ENCODE assay signal across 8 cellular contexts in the genomic region with DNA sequence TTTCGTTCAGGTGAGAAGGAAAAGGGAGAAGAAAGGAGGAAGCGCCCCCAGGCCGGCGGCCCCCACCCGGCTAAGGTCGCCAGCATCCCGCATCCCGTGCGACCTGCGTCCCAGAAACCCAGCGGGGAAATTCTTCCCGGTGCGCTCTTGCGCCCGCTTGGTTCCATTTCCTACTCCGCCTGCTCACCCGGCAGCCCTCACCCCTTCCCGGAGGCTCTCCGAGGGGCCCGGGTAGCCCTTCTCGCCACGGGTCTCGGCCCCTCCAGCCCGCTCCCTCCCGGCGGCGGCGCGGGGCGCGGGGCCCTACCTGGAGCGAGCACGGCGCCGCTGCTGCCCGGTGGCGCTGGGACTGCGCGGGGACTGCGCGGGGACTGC. TPM values are rescaled to one million over a fixed set of nuclear protein-coding genes. Genes with fewer than 3 reads are reported as not detected.
DNase-seq lines count a peak whose midpoint lies in the region; ATAC-seq, FAIRE-seq and TF ChIP-seq lines count a peak whose summit lies in the region.

Gene PRKCQ, minus strand, starts transcription at position 373 of the 375 bp plus-strand sequence. CDS start 65,141 bp downstream, outside the sequence.

- 0 out of 2 replicates have a peak, but pooled peaks cover 8% of the 10 kb centered on the region for H4K20me1 ChIP-seq in GM23338 (replicated peaks; ENCODE audit: insufficient read depth)
- H4K20me1 ChIP-seq in OCI-LY7 (ENCODE audit: insufficient read depth, low read length): no peaks in the 10 kb centered on the region
- no peaks in the 10 kb centered on the region for H4K20me1 ChIP-seq in H1 (replicated peaks in 1 of 2; ENCODE audit: control insufficient read depth in 1 of 2, insufficient read depth in 2 of 2, low read length in 2 of 2)

- H3F3A ChIP-seq in GM23338 (replicated peaks; ENCODE audit: low read depth): peaks cover 6% of the 10 kb centered on the region; the same call in 1 of the 2 replicates

- H3K4me1 ChIP-seq in GM23338 (ENCODE audit: insufficient read depth): peaks cover 22% of the 10 kb centered on the region
- peaks cover 27% of the 10 kb centered on the region for H3K4me1 ChIP-seq in OCI-LY7 (ENCODE audit: insufficient read depth, low read length, poor library complexity, severe bottlenecking)
- H3K4me1 ChIP-seq in H1 (replicated peaks in 1 of 4; ENCODE audit: control insufficient read depth in 3 of 4, insufficient read depth in 4 of 4, low read length in 3 of 4): peaks cover 2 to 9% (median 8%) of the 10 kb centered on the region in 4 experiments; a peak in 6 of 7 replicates

- TF ChIP-seq POLR2A in H1 (IDR thresholded peaks at IDR 0.05; ENCODE audit: control extremely low read depth in 1 of 2, low read depth in 2 of 2, low read length in 2 of 2): no peak

- H4K91ac ChIP-seq in H1 (replicated peaks; ENCODE audit: insufficient read length, low read length): peak within 1 kb of the TSS; percentile 76

- H2BK120ac ChIP-seq in H1 (replicated peaks; ENCODE audit: low read depth, low read length): peak within 1 kb of the TSS; percentile 66

- 0 out of 2 replicates have a peak, but pooled peaks cover 2% of the 10 kb centered on the region for H3K79me1 ChIP-seq in H1 (ENCODE audit: low read depth, low read length)

- WGBS in H1 (ENCODE audit: extremely low coverage in 1 of 2, insufficient coverage in 1 of 2, insufficient read length in 1 of 2, insufficient replicate concordance in 2 of 2, low coverage in 1 of 2, low lambda C conversion rate in 2 of 2, missing lambda C conversion rate in 1 of 2), 2 experiments: 1% methylated on average over 25 of the region's 41 CpGs; no CpG with 5 or more reads in 1 of the 2 experiments

- H3K27me3 ChIP-seq in GM23338 (ENCODE audit: insufficient read depth): no peaks in the 10 kb centered on the region
- peaks cover 0 to 5% (median 2%) of the 10 kb centered on the region in 4 experiments; a peak in 4 of 7 replicates for H3K27me3 ChIP-seq in H1 (replicated peaks in 1 of 4; ENCODE audit: control insufficient read depth in 3 of 4, extremely low read depth in 1 of 4, insufficient read depth in 3 of 4, low read length in 3 of 4)

- H3K9me2 ChIP-seq in GM23338 (ENCODE audit: insufficient read depth): no peaks in the 10 kb centered on the region
- H3K9me2 ChIP-seq in OCI-LY7 (ENCODE audit: insufficient read depth, low read length): no peaks in the 10 kb centered on the region

- H3K79me2 ChIP-seq in GM23338 (replicated peaks; ENCODE audit: insufficient read depth): peaks cover 62% of the 10 kb centered on the region
- H3K79me2 ChIP-seq in OCI-LY7 (ENCODE audit: insufficient read depth, low read depth, low read length): peaks cover 6% of the 10 kb centered on the region; the same call in 1 of the 2 replicates
- peaks cover 3 to 41% of the 10 kb centered on the region in 2 experiments; a peak in 3 of 4 replicates for H3K79me2 ChIP-seq in H1 (ENCODE audit: control insufficient read depth in 1 of 2, insufficient read depth in 2 of 2, low read length in 2 of 2)

- DNase-seq in ELR (ENCODE audit: low read depth) (peak; percentile 48), GM23338 (ENCODE audit: low spot score) (peak; percentile 61), OCI-LY7 (ENCODE audit: low spot score) (no peak), H1 (ENCODE audit: low read depth in 1 of 2, low spot score in 2 of 2) (no peak), natural killer cell (no peak), NCI-H187 treated with DMSO at 0.1 percent for 48 hours (lab: John Stamatoyannopoulos, UW) (no peak), SIG-M5 (lab: John Stamatoyannopoulos, UW) (no peak)
- no peak for DNase-seq in activated CD4-positive, alpha-beta T cell treated with anti-CD3 and anti-CD28 coated beads, Interleukin-2, amount 50 U/mL, for 4 hours

- H3K9me3 Mint-ChIP-seq in GM23338 (no peaks in the 10 kb centered on the region; the same call in 2 of the 3 replicates), natural killer cell (no peaks in the 10 kb centered on the region)

- no peak within 1 kb of the TSS for H2BK20ac ChIP-seq in H1 (ENCODE audit: low read length)

- H3K23ac ChIP-seq in H1 (ENCODE audit: insufficient read length): no peak within 1 kb of the TSS

- peak within 1 kb of the TSS; percentile 92 for H3K4me2 ChIP-seq in GM23338
- H3K4me2 ChIP-seq in OCI-LY7 (ENCODE audit: low read length): peak within 1 kb of the TSS; percentile 86
- peak within 1 kb of the TSS; percentile 91 to 97 for H3K4me2 ChIP-seq in H1 (ENCODE audit: insufficient read depth in 1 of 2, low read depth in 2 of 2, low read length in 2 of 2)

- POLR2A ChIA-PET in OCI-LY7 (lab: Charles Lee): no interaction called here
- POLR2A ChIA-PET in H1 (lab: Charles Lee; ENCODE audit: partially characterized antibody): no interaction called here

- H3K27ac ChIP-seq in GM23338 (ENCODE audit: low read depth) (peak within 1 kb of the TSS; percentile 73), OCI-LY7 (ENCODE audit: low read depth, low read length, poor library complexity, severe bottlenecking) (peak within 1 kb of the TSS; percentile 47), H1 (ENCODE audit: low read depth, low read length) (peak within 1 kb of the TSS; percentile 60; the same call in 1 of the 2 replicates)

- FAIRE-seq in H1 (lab: Jason Lieb, UNC): no peak

- peak within 1 kb of the TSS; percentile 74 to 82 (median 77) for H3K9ac ChIP-seq in H1 (replicated peaks in 1 of 4; ENCODE audit: extremely low read depth in 1 of 4, low read depth in 3 of 4, low read length in 3 of 4)

- H3K4me3 ChIP-seq in GM23338 (peak within 1 kb of the TSS; percentile 76), OCI-LY7 (ENCODE audit: low read depth, low read length, poor library complexity, severe bottlenecking) (peak within 1 kb of the TSS; percentile 71), H1 (ENCODE audit: extremely low read depth in 1 of 4, insufficient read depth in 2 of 4, low read depth in 3 of 4, low read length in 4 of 4) (peak within 1 kb of the TSS; percentile 54 to 76 (median 72))

- H3K27ac Mint-ChIP-seq in GM23338 (peak within 1 kb of the TSS; percentile 85), natural killer cell (peak within 1 kb of the TSS; percentile 85 to 92)

- H3K56ac ChIP-seq in H1 (replicated peaks; ENCODE audit: insufficient read length, low read depth, low read length): no peak within 1 kb of the TSS

- H3K9me3 ChIP-seq in OCI-LY7 (ENCODE audit: low read length) (no peaks in the 10 kb centered on the region), H1 (ENCODE audit: insufficient read depth in 2 of 2, low read depth in 1 of 2, low read length in 1 of 2) (no peaks in the 10 kb centered on the region)

- H3K14ac ChIP-seq in H1 (ENCODE audit: insufficient read length): no peak within 1 kb of the TSS

- peak within 1 kb of the TSS; percentile 34 for H4K5ac ChIP-seq in H1 (ENCODE audit: insufficient read length, low read depth, low read length)

- no TSS peak for BruUV-seq in OCI-LY7 (replicated peaks; lab: Mats Ljungman, UMichigan)

- ATAC-seq in GM23338 (no peak), natural killer cell (no peak)

- H3K4me1 Mint-ChIP-seq in GM23338 (peaks cover 33% of the 10 kb centered on the region), natural killer cell (peaks cover 79 to 90% of the 10 kb centered on the region in 2 donors)

- H2BK15ac ChIP-seq in H1 (ENCODE audit: low read length): peak within 1 kb of the TSS; percentile 73; the same call in 1 of the 2 replicates

- peaks cover 8% of the 10 kb centered on the region for H3K27me3 Mint-ChIP-seq in GM23338 (ENCODE audit: insufficient read depth, low read depth, poor library complexity)
- no peaks in the 10 kb centered on the region for H3K27me3 Mint-ChIP-seq in natural killer cell (ENCODE audit: low read depth in 2 of 2)

- peak within 1 kb of the TSS; percentile 32; the same call in 1 of the 2 replicates for H2BK12ac ChIP-seq in H1 (ENCODE audit: low read depth, low read length)

- peaks cover 12% of the 10 kb centered on the region; the same call in 1 of the 2 replicates for H3K23me2 ChIP-seq in H1 (ENCODE audit: low read depth, low read length)

- peak within 1 kb of the TSS; percentile 91 for H3K18ac ChIP-seq in H1 (ENCODE audit: extremely low read depth, low read length)

- H3K36me3 ChIP-seq in GM23338 (ENCODE audit: insufficient read depth) (peaks cover 25% of the 10 kb centered on the region), OCI-LY7 (ENCODE audit: insufficient read depth, low read length) (peaks cover 20% of the 10 kb centered on the region), H1 (ENCODE audit: control insufficient read depth in 2 of 4, insufficient read depth in 4 of 4, low read length in 3 of 4) (peaks cover 2 to 23% (median 4%) of the 10 kb centered on the region in 4 experiments; a peak in 3 of 8 replicates)

- intact Hi-C loops in OCI-LY7 (cut with micrococcal nuclease; ENCODE audit: unreplicated experiment): loop anchor here (2.0 kb wide), 1 partner anchor 99 kb away; no protein-coding TSS in a partner anchor
- intact Hi-C loops in natural killer cell (cut with micrococcal nuclease): loop anchor here (1.0 to 5.0 kb wide), 4 partner anchors 17 to 107 kb away; no protein-coding TSS in a partner anchor

- H3K36me3 Mint-ChIP-seq in GM23338 (ENCODE audit: low read depth): peaks cover 30% of the 10 kb centered on the region
- peaks cover 18% of the 10 kb centered on the region for H3K36me3 Mint-ChIP-seq in natural killer cell

- H3K4me3 Mint-ChIP-seq in GM23338 (peak within 1 kb of the TSS; percentile 87), natural killer cell (peak within 1 kb of the TSS; percentile 95)

- CTCF ChIA-PET in OCI-LY7 (lab: Charles Lee; ENCODE audit: unreplicated experiment) (no interaction called here), H1 (lab: Charles Lee; ENCODE audit: partially characterized antibody) (interaction anchor here (1.0 to 3.3 kb wide), 8 partner anchors 15 to 90 kb away, joined by 3 to 24 read pairs (median 6); no protein-coding TSS in a partner anchor)

- no peak for TF ChIP-seq CTCF in GM23338 (conservative IDR thresholded peaks at IDR 0.05; ENCODE audit: low read depth in 2 of 2)
- no peak for TF ChIP-seq CTCF in OCI-LY7 (conservative IDR thresholded peaks at IDR 0.05; ENCODE audit: low read length)
- TF ChIP-seq CTCF in H1 (IDR thresholded peaks at IDR 0.05; ENCODE audit: control extremely low read depth in 1 of 3, insufficient read depth in 1 of 3, low read depth in 1 of 3, low read length in 3 of 3): no peak
- no peak for TF ChIP-seq CTCF in natural killer cell (IDR thresholded peaks at IDR 0.05)

- no peak for TF ChIP-seq RAD21 in H1 (IDR thresholded peaks at IDR 0.05 in 1 of 2, conservative IDR thresholded peaks at IDR 0.05 in 1 of 2; ENCODE audit: low read depth in 2 of 2, low read length in 2 of 2)

- H2BK5ac ChIP-seq in H1 (ENCODE audit: low read depth, low read length): peak within 1 kb of the TSS; percentile 72

- peak within 1 kb of the TSS; percentile 90 for H4K8ac ChIP-seq in H1 (ENCODE audit: extremely low read depth, insufficient read depth, low read length)

- no peak within 1 kb of the TSS for H3K4ac ChIP-seq in H1 (replicated peaks; ENCODE audit: insufficient read length, low read depth, low read length)

- H2AK5ac ChIP-seq in H1 (ENCODE audit: low read depth, low read length): no peak within 1 kb of the TSS; the same call in 1 of the 2 replicates

- peak within 1 kb of the TSS; percentile 77 for H2AFZ ChIP-seq in GM23338
- H2AFZ ChIP-seq in OCI-LY7 (ENCODE audit: low read length): peak within 1 kb of the TSS; percentile 88
- peak within 1 kb of the TSS; percentile 91 for H2AFZ ChIP-seq in H1 (ENCODE audit: low read length)

- no peak for TF ChIP-seq EP300 in H1 (IDR thresholded peaks at IDR 0.05; ENCODE audit: borderline replicate concordance in 1 of 2, low read depth in 2 of 2, low read length in 2 of 2)

RNA-seq across cellular contexts. Expression of gene PRKCQ, which starts in this region (rescaled TPM):
- 27.5 and 28.5 TPM in 2 replicates for total RNA-seq in GM23338 (2014; rRNA removed; shearing (Covaris generic))
- polyA plus RNA-seq in GM23338 (2016; fragmentation: Nextera tagmentation; extraction: Ambion mirVana): 10.8 and 12.6 TPM in 2 replicates
- total RNA-seq in OCI-LY7 (2014; rRNA removed; shearing (Covaris generic)): 6.9 and 7.8 TPM in 2 replicates
- 4.0 and 4.2 TPM in 2 replicates for total RNA-seq in OCI-LY7 (2022)
- 21.4 and 22.6 TPM in 2 replicates for total RNA-seq in H1 (2021; fragmentation: NEBNext Ultra II Directional; extraction: Animal tissue kit (Norgen Biotek cat#: 25700))
- polyA plus RNA-seq in H1 (2011; rRNA removed): 6.8 and 9.1 TPM in 2 replicates
- polyA plus RNA-seq in H1 (2011; cell fraction: cytosol; rRNA removed): 11.8 TPM
- polyA plus RNA-seq in H1 (2011; cell fraction: nucleus; rRNA removed): 12.2 TPM
- 13.8 to 17.4 TPM (median 15.2 TPM) in 4 replicates for polyA plus RNA-seq in H1 (2012, experiment 1 of 2)
- polyA plus RNA-seq in H1 (2012, experiment 2 of 2): 4.0 TPM
- 17.3 TPM for polyA plus RNA-seq in H1 (2013, experiment 1 of 2)
- 16.3 TPM for polyA plus RNA-seq in H1 (2013, experiment 2 of 2)
- 25.4 and 30.1 TPM in 2 replicates for polyA minus RNA-seq in H1 (2011; rRNA and poly(A)+ RNA removed)
- 8.9 TPM for polyA minus RNA-seq in H1 (2011; cell fraction: cytosol; rRNA and poly(A)+ RNA removed)
- polyA minus RNA-seq in H1 (2011; cell fraction: nucleus; rRNA and poly(A)+ RNA removed): 27.3 TPM
- total RNA-seq in natural killer cell: 10 to 100 TPM; 46.5 to 69.5 (median 61.3) TPM

Comparison
In these comparisons a context has a peak if more than half of its experiments do, and no peak if none do; other contexts are left out.
1. DNase-seq: peak in ELR (single experiment) and GM23338 (single experiment); none in OCI-LY7 (single experiment), H1 (0 of 2), natural killer cell (single experiment), NCI-H187 treated with DMSO at 0.1 percent for 48 hours (single experiment), SIG-M5 (single experiment) and activated CD4-positive, alpha-beta T cell treated with anti-CD3 and anti-CD28 coated beads, Interleukin-2, amount 50 U/mL, for 4 hours (0 of 2).
2. Peak in every context shown above with its lines, with median percentiles within 50 percentile points of each other: H2AFZ ChIP-seq, H3K27ac ChIP-seq, H3K4me2 ChIP-seq and H3K4me3 ChIP-seq.